In genomic region chr17:76264425-76264754, GRCh38 we compare ENCODE assay signal across 9 cellular contexts. TPM values are rescaled to one million over a fixed set of nuclear protein-coding genes. Genes with fewer than 3 reads are reported as not detected.
A peak's percentile ranks its signal among the peaks of the same experiment; 100 is the strongest.
DNase-seq lines count a peak whose midpoint lies in the region; ATAC-seq and TF ChIP-seq lines count a peak whose summit lies in the region.
"Had no signal": no experiment of that assay in that cellular context is flagged by ENCODE, and none has a peak within 500 bp of the region (broad histone marks: within the 10 kb centered on the region; RNA-seq: fewer than 3 reads in every experiment).

No MANE protein-coding gene starts in this region.

- H3K36me3 ChIP-seq in sigmoid colon, result peaks cover 0 to 6% (median 3%) of the 10 kb centered on the region in 4 donors

- TF ChIP-seq EP300 in sigmoid colon (IDR thresholded peaks at IDR 0.05), result no peak

- H3K4me3 Mint-ChIP-seq in effector memory CD8-positive, alpha-beta T cell, result peak overlapping the region; percentile 87 to 91

- no peak for TF ChIP-seq POLR2A in sigmoid colon (IDR thresholded peaks at IDR 0.05)

- no peaks in the 10 kb centered on the region for H3K27me3 Mint-ChIP-seq in effector memory CD8-positive, alpha-beta T cell

- intact Hi-C loops in sigmoid colon (cut with DNase I), result no loop called here

- H3K4me1 ChIP-seq in sigmoid colon, result peaks cover 0 to 46% (median 40%) of the 10 kb centered on the region in 4 donors

- in situ Hi-C loops in G401 (cut with HindIII; ENCODE audit: low sequenced_read_pairs), result no loop called here

- H3K4me3 ChIP-seq in LNCaP clone FGC (ENCODE audit: low read depth, low read length) (peak overlapping the region; percentile 37), sigmoid colon (peak overlapping the region in 1 of 4 donors; percentile 13)

- DNase-seq in LNCaP clone FGC (ENCODE audit: low read depth), result no peak
- DNase-seq in effector memory CD8-positive, alpha-beta T cell, result no peak
- no peak for DNase-seq in sigmoid colon
- DNase-seq in NCI-H524 (lab: John Stamatoyannopoulos, UW), result no peak
- DNase-seq in G401 (ENCODE audit: low spot score), result no peak
- DNase-seq in mucosa of gallbladder (ENCODE audit: low spot score), result no peak

- no peaks in the 10 kb centered on the region for H3K9me3 Mint-ChIP-seq in effector memory CD8-positive, alpha-beta T cell

- H3K36me3 Mint-ChIP-seq in effector memory CD8-positive, alpha-beta T cell (ENCODE audit: insufficient read depth), result peaks cover 48% of the 10 kb centered on the region

- TF ChIP-seq CTCF in LNCaP clone FGC (IDR thresholded peaks at IDR 0.05; ENCODE audit: control insufficient read depth, extremely low read depth, insufficient read depth), result no peak
- no peak for TF ChIP-seq CTCF in sigmoid colon (IDR thresholded peaks at IDR 0.05)

- peaks cover 42 to 48% of the 10 kb centered on the region in 2 donors for H3K4me1 Mint-ChIP-seq in effector memory CD8-positive, alpha-beta T cell (ENCODE audit: low read depth in 2 of 2)

- no peaks in the 10 kb centered on the region for H3K9me3 ChIP-seq in sigmoid colon

- WGBS in sigmoid colon, 2 donors, result 28 to 50% methylated on average over 9 of the region's 9 CpGs

- H3K27me3 ChIP-seq in sigmoid colon, result no peaks in the 10 kb centered on the region

- ATAC-seq in GM18511 (IDR thresholded peaks at IDR 0.05; ENCODE audit: unreplicated experiment) (peak; percentile 3), GM18873 (IDR thresholded peaks at IDR 0.05; ENCODE audit: low FRiP score, unreplicated experiment) (no peak)
- ATAC-seq in effector memory CD8-positive, alpha-beta T cell (replicated peaks), result peak; percentile 1

- peak overlapping the region; percentile 59 to 91 (median 79) for H3K27ac ChIP-seq in sigmoid colon

- H3K27ac Mint-ChIP-seq in effector memory CD8-positive, alpha-beta T cell, result peak overlapping the region; percentile 94 to 95

RNA-seq across cellular contexts. Expression of gene UBALD2, which starts 0.8 kb away (rescaled TPM):
- total RNA-seq in sigmoid colon, result 10 to 100 TPM in 1 of 4 donors, 1 to 10 TPM in 3; 3.9 to 11.8 (median 6.5) TPM
- 100 to 1,000 TPM in 1 of 3 donors, 10 to 100 TPM in 2; 56.0 to 105 (median 98.7) TPM for polyA plus RNA-seq in sigmoid colon
- total RNA-seq in G401 (2014; rRNA removed; shearing (Covaris generic)), result 4.8 and 8.7 TPM in 2 replicates
- total RNA-seq in mucosa of gallbladder, result 109 TPM

RNA-seq across cellular contexts. Expression of gene RNF157, which starts 24.1 kb away (rescaled TPM):
- total RNA-seq in sigmoid colon (1 to 10 TPM; 3.1 to 9.1 (median 4.5) TPM), mucosa of gallbladder (3.3 TPM)
- polyA plus RNA-seq in sigmoid colon, result 10 to 100 TPM in 2 of 3 donors, 1 to 10 TPM in 1; 6.0 to 29.5 (median 10.9) TPM
- total RNA-seq in G401 (2014; rRNA removed; shearing (Covaris generic)), result 4.4 and 5.5 TPM in 2 replicates
- total RNA-seq: bronchial epithelial cell had no signal

RNA-seq across cellular contexts. Expression of gene QRICH2, which starts 43.7 kb away (rescaled TPM):
- 1 to 10 TPM; 2.0 to 5.0 (median 3.3) TPM for total RNA-seq in sigmoid colon
- 1 to 10 TPM in 2 of 3 donors, under 1 TPM in 1; 0.69 to 3.2 (median 1.8) TPM for polyA plus RNA-seq in sigmoid colon
- 0.47 and 1.4 TPM in 2 replicates for total RNA-seq in G401 (2014; rRNA removed; shearing (Covaris generic))
- 3.8 TPM for total RNA-seq in mucosa of gallbladder
